1 cellular context compared by ENCODE assay signal in the genomic region with DNA sequence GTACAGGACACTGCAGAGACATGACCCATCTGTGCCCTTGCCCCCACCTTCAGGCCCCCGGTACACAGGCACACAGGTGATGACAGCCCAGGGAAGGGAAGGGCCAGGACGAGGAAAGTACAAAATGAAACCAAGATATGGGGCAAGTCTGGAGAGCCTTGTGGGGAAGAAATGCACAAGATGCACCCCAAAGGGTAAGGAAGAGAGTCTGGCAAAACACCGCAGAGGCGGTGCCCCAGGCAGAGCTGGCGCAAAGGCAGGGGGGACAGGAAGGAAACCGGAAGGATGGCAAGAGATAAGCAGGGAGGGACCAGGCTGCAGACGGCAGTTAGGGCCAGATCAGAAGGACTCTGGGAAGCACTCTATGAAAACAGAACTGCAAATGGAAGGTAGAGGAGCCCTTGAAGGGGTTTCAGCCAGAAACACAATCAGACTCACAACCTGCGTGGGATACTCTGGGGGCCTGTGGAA.
A peak's percentile ranks its signal among the peaks of the same experiment; 100 is the strongest.
TF ChIP-seq lines count a peak whose summit lies in the region.

No MANE protein-coding gene starts in this region.

TF ChIP-seq in K562, 482 proteins besides CTCF, POLR2A, EP300 and RAD21 (continued from another document and continues in another):
- TF ChIP-seq, protein P1, sequence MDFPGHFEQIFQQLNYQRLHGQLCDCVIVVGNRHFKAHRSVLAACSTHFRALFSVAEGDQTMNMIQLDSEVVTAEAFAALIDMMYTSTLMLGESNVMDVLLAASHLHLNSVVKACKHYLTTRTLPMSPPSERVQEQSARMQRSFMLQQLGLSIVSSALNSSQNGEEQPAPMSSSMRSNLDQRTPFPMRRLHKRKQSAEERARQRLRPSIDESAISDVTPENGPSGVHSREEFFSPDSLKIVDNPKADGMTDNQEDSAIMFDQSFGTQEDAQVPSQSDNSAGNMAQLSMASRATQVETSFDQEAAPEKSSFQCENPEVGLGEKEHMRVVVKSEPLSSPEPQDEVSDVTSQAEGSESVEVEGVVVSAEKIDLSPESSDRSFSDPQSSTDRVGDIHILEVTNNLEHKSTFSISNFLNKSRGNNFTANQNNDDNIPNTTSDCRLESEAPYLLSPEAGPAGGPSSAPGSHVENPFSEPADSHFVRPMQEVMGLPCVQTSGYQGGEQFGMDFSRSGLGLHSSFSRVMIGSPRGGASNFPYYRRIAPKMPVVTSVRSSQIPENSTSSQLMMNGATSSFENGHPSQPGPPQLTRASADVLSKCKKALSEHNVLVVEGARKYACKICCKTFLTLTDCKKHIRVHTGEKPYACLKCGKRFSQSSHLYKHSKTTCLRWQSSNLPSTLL (IDR thresholded peaks at IDR 0.05), result no peak
- TF ChIP-seq ZNF347 (CRISPR knock-in tag; IDR thresholded peaks at IDR 0.05; ENCODE audit: low read depth) (no peak), GTF2F1 (IDR thresholded peaks at IDR 0.05; ENCODE audit: low read depth, low read length) (no peak), EWSR1 (IDR thresholded peaks at IDR 0.05; ENCODE audit: borderline replicate concordance, low read depth, partially characterized antibody) (no peak), ZNF146 (CRISPR knock-in tag; IDR thresholded peaks at IDR 0.05; ENCODE audit: unreplicated experiment) (no peak), ZNF717 (CRISPR knock-in tag; IDR thresholded peaks at IDR 0.05) (no peak), ATF1 (CRISPR knock-in tag; IDR thresholded peaks at IDR 0.05) (no peak), ATF1 (tag; IDR thresholded peaks at IDR 0.05) (peak; percentile 47; the same call in 1 of the 2 replicates), RBM25 (IDR thresholded peaks at IDR 0.05; ENCODE audit: low read depth, low read length, severe bottlenecking) (no peak), ZNF79 (CRISPR knock-in tag; IDR thresholded peaks at IDR 0.05; ENCODE audit: low read depth) (0 out of 2 replicates have a peak, but pooled peaks have one; percentile 24), GATAD2A (IDR thresholded peaks at IDR 0.05) (peak; percentile 97), NUFIP1 (IDR thresholded peaks at IDR 0.05; ENCODE audit: partially characterized antibody) (no peak), POLR2G (IDR thresholded peaks at IDR 0.05; ENCODE audit: low read depth, low read length) (no peak), ILF3 (IDR thresholded peaks at IDR 0.05; ENCODE audit: borderline replicate concordance) (no peak), HDGF (IDR thresholded peaks at IDR 0.05) (no peak), ZBTB7A (IDR thresholded peaks at IDR 0.05; ENCODE audit: borderline replicate concordance, control insufficient read depth, low read depth, low read length) (peak; percentile 53; the same call in 1 of the 2 replicates), ZNF12 (CRISPR knock-in tag; IDR thresholded peaks at IDR 0.05) (no peak), SIX5 (IDR thresholded peaks at IDR 0.05; ENCODE audit: borderline replicate concordance in 1 of 2, insufficient read depth in 1 of 2, low read depth in 1 of 2, low read length in 2 of 2) (no peak), RNF2 (IDR thresholded peaks at IDR 0.05) (peak; percentile 96), CBX3 (IDR thresholded peaks at IDR 0.05; ENCODE audit: borderline replicate concordance in 1 of 2, low read length in 2 of 2) (peak in 1 of 2 experiments; percentile 33; a peak in 1 of 3 replicates), GABPB2 (CRISPR knock-in tag; conservative IDR thresholded peaks at IDR 0.05) (no peak), ZNF668 (CRISPR knock-in tag; IDR thresholded peaks at IDR 0.05) (no peak; the same call in 1 of the 2 replicates), PHB2 (IDR thresholded peaks at IDR 0.05; ENCODE audit: low read depth) (0 out of 2 replicates have a peak, but pooled peaks have one; percentile 5), TAF7 (tag; IDR thresholded peaks at IDR 0.05) (peak; percentile 8; the same call in 1 of the 2 replicates), RHOXF2B (CRISPR knock-in tag; conservative IDR thresholded peaks at IDR 0.05) (no peak), TAL1 (IDR thresholded peaks at IDR 0.05) (peak; percentile 71), POLR3A (IDR thresholded peaks at IDR 0.05; ENCODE audit: borderline replicate concordance, extremely low read depth, insufficient read depth, insufficient read length) (no peak), SUPT5H (IDR thresholded peaks at IDR 0.05) (peak; percentile 64), DACH1 (IDR thresholded peaks at IDR 0.05; ENCODE audit: partially characterized antibody) (no peak), HNRNPH1 (optimal IDR thresholded peaks at IDR 0.05; ENCODE audit: low read depth, low read length) (no peak), CBFB (CRISPR knock-in tag; IDR thresholded peaks at IDR 0.05) (no peak), GATA2 (CRISPR knock-in tag; IDR thresholded peaks at IDR 0.05) (peak; percentile 77), ZNF444 (CRISPR knock-in tag; IDR thresholded peaks at IDR 0.05) (no peak; the same call in 1 of the 2 replicates), ZZZ3 (IDR thresholded peaks at IDR 0.05) (no peak), HDAC8 (tag; IDR thresholded peaks at IDR 0.05) (no peak)
- TF ChIP-seq, protein P2, sequence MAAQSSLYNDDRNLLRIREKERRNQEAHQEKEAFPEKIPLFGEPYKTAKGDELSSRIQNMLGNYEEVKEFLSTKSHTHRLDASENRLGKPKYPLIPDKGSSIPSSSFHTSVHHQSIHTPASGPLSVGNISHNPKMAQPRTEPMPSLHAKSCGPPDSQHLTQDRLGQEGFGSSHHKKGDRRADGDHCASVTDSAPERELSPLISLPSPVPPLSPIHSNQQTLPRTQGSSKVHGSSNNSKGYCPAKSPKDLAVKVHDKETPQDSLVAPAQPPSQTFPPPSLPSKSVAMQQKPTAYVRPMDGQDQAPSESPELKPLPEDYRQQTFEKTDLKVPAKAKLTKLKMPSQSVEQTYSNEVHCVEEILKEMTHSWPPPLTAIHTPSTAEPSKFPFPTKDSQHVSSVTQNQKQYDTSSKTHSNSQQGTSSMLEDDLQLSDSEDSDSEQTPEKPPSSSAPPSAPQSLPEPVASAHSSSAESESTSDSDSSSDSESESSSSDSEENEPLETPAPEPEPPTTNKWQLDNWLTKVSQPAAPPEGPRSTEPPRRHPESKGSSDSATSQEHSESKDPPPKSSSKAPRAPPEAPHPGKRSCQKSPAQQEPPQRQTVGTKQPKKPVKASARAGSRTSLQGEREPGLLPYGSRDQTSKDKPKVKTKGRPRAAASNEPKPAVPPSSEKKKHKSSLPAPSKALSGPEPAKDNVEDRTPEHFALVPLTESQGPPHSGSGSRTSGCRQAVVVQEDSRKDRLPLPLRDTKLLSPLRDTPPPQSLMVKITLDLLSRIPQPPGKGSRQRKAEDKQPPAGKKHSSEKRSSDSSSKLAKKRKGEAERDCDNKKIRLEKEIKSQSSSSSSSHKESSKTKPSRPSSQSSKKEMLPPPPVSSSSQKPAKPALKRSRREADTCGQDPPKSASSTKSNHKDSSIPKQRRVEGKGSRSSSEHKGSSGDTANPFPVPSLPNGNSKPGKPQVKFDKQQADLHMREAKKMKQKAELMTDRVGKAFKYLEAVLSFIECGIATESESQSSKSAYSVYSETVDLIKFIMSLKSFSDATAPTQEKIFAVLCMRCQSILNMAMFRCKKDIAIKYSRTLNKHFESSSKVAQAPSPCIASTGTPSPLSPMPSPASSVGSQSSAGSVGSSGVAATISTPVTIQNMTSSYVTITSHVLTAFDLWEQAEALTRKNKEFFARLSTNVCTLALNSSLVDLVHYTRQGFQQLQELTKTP (IDR thresholded peaks at IDR 0.05; ENCODE audit: low read depth in 1 of 2, partially characterized antibody in 2 of 2), result no peak
- TF ChIP-seq, protein P3, sequence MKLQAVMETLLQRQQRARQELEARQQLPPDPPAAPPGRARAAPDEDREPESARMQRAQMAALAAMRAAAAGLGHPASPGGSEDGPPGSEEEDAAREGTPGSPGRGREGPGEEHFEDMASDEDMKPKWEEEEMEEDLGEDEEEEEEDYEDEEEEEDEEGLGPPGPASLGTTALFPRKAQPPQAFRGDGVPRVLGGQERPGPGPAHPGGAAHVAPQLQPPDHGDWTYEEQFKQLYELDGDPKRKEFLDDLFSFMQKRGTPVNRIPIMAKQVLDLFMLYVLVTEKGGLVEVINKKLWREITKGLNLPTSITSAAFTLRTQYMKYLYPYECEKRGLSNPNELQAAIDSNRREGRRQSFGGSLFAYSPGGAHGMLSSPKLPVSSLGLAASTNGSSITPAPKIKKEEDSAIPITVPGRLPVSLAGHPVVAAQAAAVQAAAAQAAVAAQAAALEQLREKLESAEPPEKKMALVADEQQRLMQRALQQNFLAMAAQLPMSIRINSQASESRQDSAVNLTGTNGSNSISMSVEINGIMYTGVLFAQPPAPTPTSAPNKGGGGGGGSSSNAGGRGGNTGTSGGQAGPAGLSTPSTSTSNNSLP (IDR thresholded peaks at IDR 0.05; ENCODE audit: borderline replicate concordance, low read depth, low read length), result no peak; the same call in 1 of the 2 replicates
- TF ChIP-seq, protein P4, sequence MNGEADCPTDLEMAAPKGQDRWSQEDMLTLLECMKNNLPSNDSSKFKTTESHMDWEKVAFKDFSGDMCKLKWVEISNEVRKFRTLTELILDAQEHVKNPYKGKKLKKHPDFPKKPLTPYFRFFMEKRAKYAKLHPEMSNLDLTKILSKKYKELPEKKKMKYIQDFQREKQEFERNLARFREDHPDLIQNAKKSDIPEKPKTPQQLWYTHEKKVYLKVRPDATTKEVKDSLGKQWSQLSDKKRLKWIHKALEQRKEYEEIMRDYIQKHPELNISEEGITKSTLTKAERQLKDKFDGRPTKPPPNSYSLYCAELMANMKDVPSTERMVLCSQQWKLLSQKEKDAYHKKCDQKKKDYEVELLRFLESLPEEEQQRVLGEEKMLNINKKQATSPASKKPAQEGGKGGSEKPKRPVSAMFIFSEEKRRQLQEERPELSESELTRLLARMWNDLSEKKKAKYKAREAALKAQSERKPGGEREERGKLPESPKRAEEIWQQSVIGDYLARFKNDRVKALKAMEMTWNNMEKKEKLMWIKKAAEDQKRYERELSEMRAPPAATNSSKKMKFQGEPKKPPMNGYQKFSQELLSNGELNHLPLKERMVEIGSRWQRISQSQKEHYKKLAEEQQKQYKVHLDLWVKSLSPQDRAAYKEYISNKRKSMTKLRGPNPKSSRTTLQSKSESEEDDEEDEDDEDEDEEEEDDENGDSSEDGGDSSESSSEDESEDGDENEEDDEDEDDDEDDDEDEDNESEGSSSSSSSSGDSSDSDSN (IDR thresholded peaks at IDR 0.05; ENCODE audit: borderline replicate concordance in 1 of 2, low read depth in 2 of 2, low read length in 2 of 2), result peak in 1 of 2 experiments; percentile 47; a peak in 1 of 4 replicates
- TF ChIP-seq, protein P5, sequence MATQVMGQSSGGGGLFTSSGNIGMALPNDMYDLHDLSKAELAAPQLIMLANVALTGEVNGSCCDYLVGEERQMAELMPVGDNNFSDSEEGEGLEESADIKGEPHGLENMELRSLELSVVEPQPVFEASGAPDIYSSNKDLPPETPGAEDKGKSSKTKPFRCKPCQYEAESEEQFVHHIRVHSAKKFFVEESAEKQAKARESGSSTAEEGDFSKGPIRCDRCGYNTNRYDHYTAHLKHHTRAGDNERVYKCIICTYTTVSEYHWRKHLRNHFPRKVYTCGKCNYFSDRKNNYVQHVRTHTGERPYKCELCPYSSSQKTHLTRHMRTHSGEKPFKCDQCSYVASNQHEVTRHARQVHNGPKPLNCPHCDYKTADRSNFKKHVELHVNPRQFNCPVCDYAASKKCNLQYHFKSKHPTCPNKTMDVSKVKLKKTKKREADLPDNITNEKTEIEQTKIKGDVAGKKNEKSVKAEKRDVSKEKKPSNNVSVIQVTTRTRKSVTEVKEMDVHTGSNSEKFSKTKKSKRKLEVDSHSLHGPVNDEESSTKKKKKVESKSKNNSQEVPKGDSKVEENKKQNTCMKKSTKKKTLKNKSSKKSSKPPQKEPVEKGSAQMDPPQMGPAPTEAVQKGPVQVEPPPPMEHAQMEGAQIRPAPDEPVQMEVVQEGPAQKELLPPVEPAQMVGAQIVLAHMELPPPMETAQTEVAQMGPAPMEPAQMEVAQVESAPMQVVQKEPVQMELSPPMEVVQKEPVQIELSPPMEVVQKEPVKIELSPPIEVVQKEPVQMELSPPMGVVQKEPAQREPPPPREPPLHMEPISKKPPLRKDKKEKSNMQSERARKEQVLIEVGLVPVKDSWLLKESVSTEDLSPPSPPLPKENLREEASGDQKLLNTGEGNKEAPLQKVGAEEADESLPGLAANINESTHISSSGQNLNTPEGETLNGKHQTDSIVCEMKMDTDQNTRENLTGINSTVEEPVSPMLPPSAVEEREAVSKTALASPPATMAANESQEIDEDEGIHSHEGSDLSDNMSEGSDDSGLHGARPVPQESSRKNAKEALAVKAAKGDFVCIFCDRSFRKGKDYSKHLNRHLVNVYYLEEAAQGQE (CRISPR knock-in tag; IDR thresholded peaks at IDR 0.05; ENCODE audit: low read depth), result no peak
- TF ChIP-seq, protein P6, sequence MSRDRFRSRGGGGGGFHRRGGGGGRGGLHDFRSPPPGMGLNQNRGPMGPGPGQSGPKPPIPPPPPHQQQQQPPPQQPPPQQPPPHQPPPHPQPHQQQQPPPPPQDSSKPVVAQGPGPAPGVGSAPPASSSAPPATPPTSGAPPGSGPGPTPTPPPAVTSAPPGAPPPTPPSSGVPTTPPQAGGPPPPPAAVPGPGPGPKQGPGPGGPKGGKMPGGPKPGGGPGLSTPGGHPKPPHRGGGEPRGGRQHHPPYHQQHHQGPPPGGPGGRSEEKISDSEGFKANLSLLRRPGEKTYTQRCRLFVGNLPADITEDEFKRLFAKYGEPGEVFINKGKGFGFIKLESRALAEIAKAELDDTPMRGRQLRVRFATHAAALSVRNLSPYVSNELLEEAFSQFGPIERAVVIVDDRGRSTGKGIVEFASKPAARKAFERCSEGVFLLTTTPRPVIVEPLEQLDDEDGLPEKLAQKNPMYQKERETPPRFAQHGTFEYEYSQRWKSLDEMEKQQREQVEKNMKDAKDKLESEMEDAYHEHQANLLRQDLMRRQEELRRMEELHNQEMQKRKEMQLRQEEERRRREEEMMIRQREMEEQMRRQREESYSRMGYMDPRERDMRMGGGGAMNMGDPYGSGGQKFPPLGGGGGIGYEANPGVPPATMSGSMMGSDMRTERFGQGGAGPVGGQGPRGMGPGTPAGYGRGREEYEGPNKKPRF (IDR thresholded peaks at IDR 0.05; ENCODE audit: low read depth, low read length), result no peak
- TF ChIP-seq, protein P7, sequence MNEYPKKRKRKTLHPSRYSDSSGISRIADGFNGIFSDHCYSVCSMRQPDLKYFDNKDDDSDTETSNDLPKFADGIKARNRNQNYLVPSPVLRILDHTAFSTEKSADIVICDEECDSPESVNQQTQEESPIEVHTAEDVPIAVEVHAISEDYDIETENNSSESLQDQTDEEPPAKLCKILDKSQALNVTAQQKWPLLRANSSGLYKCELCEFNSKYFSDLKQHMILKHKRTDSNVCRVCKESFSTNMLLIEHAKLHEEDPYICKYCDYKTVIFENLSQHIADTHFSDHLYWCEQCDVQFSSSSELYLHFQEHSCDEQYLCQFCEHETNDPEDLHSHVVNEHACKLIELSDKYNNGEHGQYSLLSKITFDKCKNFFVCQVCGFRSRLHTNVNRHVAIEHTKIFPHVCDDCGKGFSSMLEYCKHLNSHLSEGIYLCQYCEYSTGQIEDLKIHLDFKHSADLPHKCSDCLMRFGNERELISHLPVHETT (CRISPR knock-in tag; conservative IDR thresholded peaks at IDR 0.05 in 1 of 2, IDR thresholded peaks at IDR 0.05 in 1 of 2), result no peak
- TF ChIP-seq, protein P8, sequence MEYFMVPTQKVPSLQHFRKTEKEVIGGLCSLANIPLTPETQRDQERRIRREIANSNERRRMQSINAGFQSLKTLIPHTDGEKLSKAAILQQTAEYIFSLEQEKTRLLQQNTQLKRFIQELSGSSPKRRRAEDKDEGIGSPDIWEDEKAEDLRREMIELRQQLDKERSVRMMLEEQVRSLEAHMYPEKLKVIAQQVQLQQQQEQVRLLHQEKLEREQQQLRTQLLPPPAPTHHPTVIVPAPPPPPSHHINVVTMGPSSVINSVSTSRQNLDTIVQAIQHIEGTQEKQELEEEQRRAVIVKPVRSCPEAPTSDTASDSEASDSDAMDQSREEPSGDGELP (CRISPR knock-in tag; IDR thresholded peaks at IDR 0.05; ENCODE audit: borderline replicate concordance), result peak; percentile 47; the same call in 1 of the 2 replicates
